In genomic region chr17:42179911-42180410, GRCh38 we compare ENCODE assay signal across 9 cellular contexts. TPM values are rescaled to one million over a fixed set of nuclear protein-coding genes. Genes with fewer than 3 reads are reported as not detected.
A peak's percentile ranks its signal among the peaks of the same experiment; 100 is the strongest.
DNase-seq lines count a peak whose midpoint lies in the region; ATAC-seq and TF ChIP-seq lines count a peak whose summit lies in the region.
"Had no signal": no experiment of that assay in that cellular context is flagged by ENCODE, and none has a peak within 500 bp of the region (broad histone marks: within the 10 kb centered on the region; RNA-seq: fewer than 3 reads in every experiment).

No MANE protein-coding gene starts in this region.

- DNase-seq in A673 (ENCODE audit: low spot score) (peak; percentile 43), GM23248 (peak; percentile 61), RWPE2 (ENCODE audit: low spot score) (no peak), epidermal melanocyte (ENCODE audit: insufficient read length, low spot score) (peak; percentile 69), prostate gland (ENCODE audit: low spot score) (peak; percentile 16), HT-29 (ENCODE audit: low spot score) (no peak)

- H3K27me3 ChIP-seq in A673 (replicated peaks; ENCODE audit: insufficient read depth, low read depth, low read length, poor library complexity), result no peaks in the 10 kb centered on the region
- peaks cover 5% of the 10 kb centered on the region; the same call in 1 of the 2 replicates for H3K27me3 ChIP-seq in GM23248 (replicated peaks; ENCODE audit: insufficient read depth)
- peaks cover 28% of the 10 kb centered on the region for H3K27me3 ChIP-seq in RWPE2 (ENCODE audit: insufficient read depth, poor library complexity, severe bottlenecking)
- peaks cover 4% of the 10 kb centered on the region for H3K27me3 ChIP-seq in prostate gland (replicated peaks; ENCODE audit: insufficient read depth)

- POLR2A ChIA-PET in A673 (lab: Charles Lee; ENCODE audit: low non-redundant PET), result no interaction called here

- no peak for TF ChIP-seq POLR2A in prostate gland (IDR thresholded peaks at IDR 0.05)

- H3K4me1 ChIP-seq in A673 (ENCODE audit: insufficient read depth, low read length, poor library complexity, severe bottlenecking) (peaks cover 4% of the 10 kb centered on the region), GM23248 (ENCODE audit: insufficient read depth) (peaks cover 11% of the 10 kb centered on the region; the same call in 1 of the 2 replicates), RWPE2 (ENCODE audit: insufficient read depth, poor library complexity, severe bottlenecking) (no peaks in the 10 kb centered on the region), prostate gland (replicated peaks) (peaks cover 4% of the 10 kb centered on the region)

- no peak overlapping the region for H3K27ac ChIP-seq in A673 (ENCODE audit: low read depth, low read length, poor library complexity, severe bottlenecking)
- H3K27ac ChIP-seq in GM23248, result no peak overlapping the region
- H3K27ac ChIP-seq in RWPE2 (ENCODE audit: poor library complexity, severe bottlenecking), result no peak overlapping the region
- H3K27ac ChIP-seq in prostate gland, result no peak overlapping the region

- no peaks in the 10 kb centered on the region for H3K9me2 ChIP-seq in GM23248 (ENCODE audit: insufficient read depth)

- CTCF ChIA-PET in A673 (lab: Charles Lee), result interaction anchor here (0.5 to 0.7 kb wide), 2 partner anchors 74 to 261 kb away, joined by 3 to 6 read pairs; no protein-coding TSS in a partner anchor

- in situ Hi-C loops in GM23248 (cut with MboI), result no loop called here

- H3K36me3 ChIP-seq in A673 (ENCODE audit: insufficient read depth, low read length, poor library complexity, severe bottlenecking) (no peaks in the 10 kb centered on the region), GM23248 (ENCODE audit: low read depth) (no peaks in the 10 kb centered on the region), RWPE2 (ENCODE audit: low read depth) (no peaks in the 10 kb centered on the region), prostate gland (no peaks in the 10 kb centered on the region)

- BruUV-seq in A673 (replicated peaks; lab: Mats Ljungman, UMichigan), result no TSS peak

- no peak overlapping the region for H2AFZ ChIP-seq in GM23248

- H3K79me2 ChIP-seq in GM23248 (ENCODE audit: insufficient read depth), result no peaks in the 10 kb centered on the region

- H3K4me3 ChIP-seq in A673 (ENCODE audit: low read depth, low read length, poor library complexity, severe bottlenecking) (no peak overlapping the region), GM23248 (no peak overlapping the region), RWPE2 (ENCODE audit: severe bottlenecking) (no peak overlapping the region), prostate gland (no peak overlapping the region)

- no peaks in the 10 kb centered on the region for H3K9me3 ChIP-seq in A673 (ENCODE audit: low read depth, low read length, poor library complexity, severe bottlenecking)
- H3K9me3 ChIP-seq in GM23248 (ENCODE audit: low read depth), result no peaks in the 10 kb centered on the region
- no peaks in the 10 kb centered on the region for H3K9me3 ChIP-seq in RWPE2 (ENCODE audit: severe bottlenecking)
- H3K9me3 ChIP-seq in prostate gland, result no peaks in the 10 kb centered on the region

- TF ChIP-seq CTCF in A673 (conservative IDR thresholded peaks at IDR 0.05; ENCODE audit: low read depth, low read length) (no peak), RWPE2 (IDR thresholded peaks at IDR 0.05; ENCODE audit: poor library complexity, severe bottlenecking) (no peak), prostate gland (IDR thresholded peaks at IDR 0.05) (no peak)

- H3F3A ChIP-seq in GM23248 (ENCODE audit: insufficient read depth), result no peaks in the 10 kb centered on the region

- 0 out of 3 replicates have a peak, but pooled peaks have one; percentile 20 for ATAC-seq in RWPE2 (ENCODE audit: low read depth)
- no peak for ATAC-seq in HG03196 (IDR thresholded peaks at IDR 0.05; ENCODE audit: unreplicated experiment)
- no peak for ATAC-seq in GM19351 (IDR thresholded peaks at IDR 0.05; ENCODE audit: unreplicated experiment)

- H3K9ac ChIP-seq in GM23248, result no peak overlapping the region

- no peaks in the 10 kb centered on the region for H4K20me1 ChIP-seq in GM23248 (ENCODE audit: insufficient read depth)

- WGBS in GM23248 (ENCODE audit: low coverage in 1 of 2, low lambda C conversion rate in 2 of 2, missing lambda C conversion rate in 2 of 2), 2 experiments, result 9 to 10% methylated on average over 18 to 20 of the region's 20 CpGs
- WGBS in prostate gland, result 11% methylated on average over 20 of the region's 20 CpGs

- intact Hi-C loops in A673 (cut with micrococcal nuclease; ENCODE audit: unreplicated experiment) (no loop called here), prostate gland (cut with DNase I) (no loop called here)

- no peak overlapping the region for H3K4me2 ChIP-seq in GM23248 (ENCODE audit: unreplicated experiment)

RNA-seq across cellular contexts. Expression of gene KCNH4, which starts 1.0 kb away (rescaled TPM):
- total RNA-seq in A673 (2021) (0.28 TPM in 1 of 2 replicates, not detected in the other), prostate gland (under 1 TPM in 1 of 2 donors, not detected in 1; 0.51 TPM)
- not detected in 2 replicates for total RNA-seq in GM23248 (2014; rRNA removed; shearing (Covaris generic))
- not detected in 2 replicates for polyA plus RNA-seq in GM23248 (2016; fragmentation: Nextera tagmentation; extraction: Ambion mirVana)
- not detected in 2 replicates for total RNA-seq in HT-29 (2014; rRNA removed; shearing (Covaris generic))
- total RNA-seq: skeletal muscle tissue had no signal

RNA-seq across cellular contexts. Expression of gene HCRT, which starts 5.3 kb away (rescaled TPM):
- total RNA-seq in A673 (2021) (not detected in 2 replicates), prostate gland (not detected)
- total RNA-seq in GM23248 (2014; rRNA removed; shearing (Covaris generic)), result not detected in 2 replicates
- not detected in 2 replicates for polyA plus RNA-seq in GM23248 (2016; fragmentation: Nextera tagmentation; extraction: Ambion mirVana)
- total RNA-seq in HT-29 (2014; rRNA removed; shearing (Covaris generic)), result not detected in 2 replicates
- total RNA-seq: skeletal muscle tissue had no signal

RNA-seq across cellular contexts. Expression of gene GHDC, which starts 14.3 kb away (rescaled TPM):
- 3.7 and 3.9 TPM in 2 replicates for total RNA-seq in A673 (2021)
- total RNA-seq in GM23248 (2014; rRNA removed; shearing (Covaris generic)), result 25.0 and 27.6 TPM in 2 replicates
- 11.1 and 13.0 TPM in 2 replicates for polyA plus RNA-seq in GM23248 (2016; fragmentation: Nextera tagmentation; extraction: Ambion mirVana)
- total RNA-seq in prostate gland, result 100 to 1,000 TPM in 1 of 2 donors, 10 to 100 TPM in 1; 45.3 to 106 TPM
- 22.0 and 25.6 TPM in 2 replicates for total RNA-seq in HT-29 (2014; rRNA removed; shearing (Covaris generic))

RNA-seq across cellular contexts. Expression of gene RAB5C, which starts 25.2 kb away (rescaled TPM):
- total RNA-seq in A673 (2021), result 65.1 and 67.5 TPM in 2 replicates
- total RNA-seq in GM23248 (2014; rRNA removed; shearing (Covaris generic)), result 97.5 and 128 TPM in 2 replicates
- 123 and 124 TPM in 2 replicates for polyA plus RNA-seq in GM23248 (2016; fragmentation: Nextera tagmentation; extraction: Ambion mirVana)
- 100 to 1,000 TPM; 124 to 146 TPM for total RNA-seq in prostate gland
- 127 and 141 TPM in 2 replicates for total RNA-seq in HT-29 (2014; rRNA removed; shearing (Covaris generic))

RNA-seq across cellular contexts. Expression of gene HSPB9, which starts 57.4 kb away (rescaled TPM):
- total RNA-seq in A673 (2021) (not detected in 2 replicates), prostate gland (1 to 10 TPM in 1 of 2 donors, under 1 TPM in 1; 0.18 to 1.2 TPM)
- not detected in 2 replicates for total RNA-seq in GM23248 (2014; rRNA removed; shearing (Covaris generic))
- polyA plus RNA-seq in GM23248 (2016; fragmentation: Nextera tagmentation; extraction: Ambion mirVana), result 0.34 TPM in 1 of 2 replicates, not detected in the other
- not detected in 2 replicates for total RNA-seq in HT-29 (2014; rRNA removed; shearing (Covaris generic))
- total RNA-seq: skeletal muscle tissue had no signal

Comparison
In these comparisons a context has a peak if more than half of its experiments do, and no peak if none do; other contexts are left out.
1. DNase-seq: peak in A673 (single experiment), GM23248 (single experiment), epidermal melanocyte (single experiment) and prostate gland (single experiment); none in RWPE2 (single experiment) and HT-29 (single experiment).